ENCODE assay signal across 8 cellular contexts in genomic region chr19:58002384-58003152, GRCh38. TPM values are rescaled to one million over a fixed set of nuclear protein-coding genes. Genes with fewer than 3 reads are reported as not detected.
DNase-seq lines count a peak whose midpoint lies in the region; ATAC-seq, FAIRE-seq and TF ChIP-seq lines count a peak whose summit lies in the region.

ZNF606 (minus strand) TSS chr19:58002820; CDS start chr19:58001319, 1,501 bp downstream.

- peaks cover 84% of the 10 kb centered on the region for H3K9me3 Mint-ChIP-seq in dendritic cell treated with granulocyte-macrophage colony-stimulating factor and Interleukin-4, amounts not matched to agents 40 ng/mL and 50 ng/mL, for 4 days

- peak; percentile 41; the same call in 1 of the 2 replicates for TF ChIP-seq RAD21 in HepG2 (CRISPR knock-in tag; IDR thresholded peaks at IDR 0.05)

- CTCF ChIA-PET in HepG2 (lab: Yijun Ruan, JAX; ENCODE audit: low intra/inter-chr PET ratio, low total read pairs): no interaction called here

- peaks cover 34% of the 10 kb centered on the region for H3K79me2 ChIP-seq in ACC112 (ENCODE audit: control insufficient read depth, insufficient read depth, low read length, unreplicated experiment)
- peaks cover 15% of the 10 kb centered on the region for H3K79me2 ChIP-seq in HepG2 (ENCODE audit: insufficient read depth, low read length)

- peak within 1 kb of the TSS; percentile 88 for H3K4me3 ChIP-seq in ACC112 (ENCODE audit: low read depth, low read length)
- H3K4me3 ChIP-seq in HepG2 (replicated peaks in 1 of 3; ENCODE audit: insufficient read depth in 1 of 3, low read depth in 2 of 3, low read length in 3 of 3): peak within 1 kb of the TSS; percentile 79 to 97 (median 88)

- no peak for FAIRE-seq in HepG2 (lab: Jason Lieb, UNC)

- H3K4me2 ChIP-seq in HepG2 (ENCODE audit: low read depth, low read length): peak within 1 kb of the TSS; percentile 83

- TF ChIP-seq POLR2A in HepG2 (IDR thresholded peaks at IDR 0.05; ENCODE audit: insufficient read depth in 1 of 2, low read depth in 2 of 2, low read length in 2 of 2): peak in 1 of 2 experiments; percentile 74; a peak in 2 of 4 replicates

- POLR2A ChIA-PET in HepG2 (lab: Yijun Ruan, JAX): interaction anchor here (0.6 to 2.4 kb wide), 13 partner anchors 13 to 1599 kb away, joined by 3 to 16 read pairs (median 4); partner anchors contain the start of genes ZNF274, ZNF417, ZNF551 and ZNF583

- H3K27me3 Mint-ChIP-seq in dendritic cell treated with granulocyte-macrophage colony-stimulating factor and Interleukin-4, amounts not matched to agents 40 ng/mL and 50 ng/mL, for 4 days: no peaks in the 10 kb centered on the region

- TSS peak; percentile 54 for BruUV-seq in HepG2 (replicated peaks; lab: Mats Ljungman, UMichigan)

- in situ Hi-C loops in HepG2 (cut with HindIII; ENCODE audit: extremely low pct_ligation_motif_present, low pct_unique_long_range_greater_than_20kb): no loop called here

- H3K27me3 ChIP-seq in ACC112 (ENCODE audit: insufficient read depth, low read length) (no peaks in the 10 kb centered on the region), HepG2 (ENCODE audit: control insufficient read depth in 1 of 2, insufficient read depth in 2 of 2, low read length in 2 of 2) (no peaks in the 10 kb centered on the region)

- H3K36me3 Mint-ChIP-seq in dendritic cell treated with granulocyte-macrophage colony-stimulating factor and Interleukin-4, amounts not matched to agents 40 ng/mL and 50 ng/mL, for 4 days (ENCODE audit: low read depth): peaks cover 99% of the 10 kb centered on the region

- H3K4me1 ChIP-seq in ACC112 (ENCODE audit: control insufficient read depth, insufficient read depth, low read length, unreplicated experiment): peaks cover 9% of the 10 kb centered on the region
- H3K4me1 ChIP-seq in HepG2 (ENCODE audit: insufficient read depth, low read length): peaks cover 31% of the 10 kb centered on the region

- ATAC-seq in GM18867 (IDR thresholded peaks at IDR 0.05; ENCODE audit: unreplicated experiment) (peak; percentile 96), HG03103 (IDR thresholded peaks at IDR 0.05; ENCODE audit: low read depth, unreplicated experiment) (peak; percentile 85), HepG2 (peak; percentile 97)

- H4K20me1 ChIP-seq in HepG2 (ENCODE audit: insufficient read depth, low read length): no peaks in the 10 kb centered on the region

- peak within 1 kb of the TSS; percentile 97 for H3K9ac ChIP-seq in HepG2 (ENCODE audit: insufficient read depth, low read depth, low read length)

- H3K9me3 ChIP-seq in HepG2 (ENCODE audit: low read length): peaks cover 50% of the 10 kb centered on the region

- H3K36me3 ChIP-seq in ACC112 (ENCODE audit: insufficient read depth, low read length) (peaks cover 59% of the 10 kb centered on the region), HepG2 (replicated peaks in 1 of 2; ENCODE audit: control insufficient read depth in 1 of 2, insufficient read depth in 2 of 2, low read length in 2 of 2) (peaks cover 11 to 34% of the 10 kb centered on the region in 2 experiments; a peak in 4 of 5 replicates)

- intact Hi-C loops in dendritic cell treated with granulocyte-macrophage colony-stimulating factor and Interleukin-4, amounts not matched to agents 40 ng/mL and 50 ng/mL, for 4 days (cut with micrococcal nuclease): loop anchor here (2.0 to 10.0 kb wide), 3 partner anchors 56 to 152 kb away; partner anchors contain the start of genes ZNF256, ZNF329 and ZSCAN18
- intact Hi-C loops in HepG2 (cut with micrococcal nuclease; ENCODE audit: unreplicated experiment): loop anchor here (1.0 kb wide), 1 partner anchor 55 kb away; the partner anchor contains the start of gene ZNF256

- peak; percentile 25 for TF ChIP-seq CTCF in HepG2 (CRISPR knock-in tag; IDR thresholded peaks at IDR 0.05)

- DNase-seq in NCI-H345 (lab: John Stamatoyannopoulos, UW) (peak; percentile 79), HepG2 (ENCODE audit: low spot score) (peak; percentile 72)
- DNase-seq in activated CD4-positive, alpha-beta T cell treated with anti-CD3 and anti-CD28 coated beads, Interleukin-2, amount 50 U/mL, for 1 hour: peak; percentile 82
- peak; percentile 74 for DNase-seq in stimulated activated CD4-positive, alpha-beta T cell treated with anti-CD3 and anti-CD28 coated beads, Interleukin-2, amount 100 ng/mL, for 4 hours (ENCODE audit: low read depth)

- no peak for TF ChIP-seq EP300 in HepG2 (IDR thresholded peaks at IDR 0.05; ENCODE audit: low read depth in 2 of 2, low read length in 2 of 2)
- no peak for TF ChIP-seq EP300 in HepG2 (CRISPR knock-in tag; IDR thresholded peaks at IDR 0.05; ENCODE audit: borderline replicate concordance)

- H3K4me3 Mint-ChIP-seq in dendritic cell treated with granulocyte-macrophage colony-stimulating factor and Interleukin-4, amounts not matched to agents 40 ng/mL and 50 ng/mL, for 4 days: peak within 1 kb of the TSS; percentile 85

- H3K27ac ChIP-seq in ACC112 (ENCODE audit: low read depth, low read length) (peak within 1 kb of the TSS; percentile 52), HepG2 (ENCODE audit: extremely low read length, insufficient read depth, low read length) (peak within 1 kb of the TSS; percentile 97)

- H3K27ac Mint-ChIP-seq in dendritic cell treated with granulocyte-macrophage colony-stimulating factor and Interleukin-4, amounts not matched to agents 40 ng/mL and 50 ng/mL, for 4 days: peak within 1 kb of the TSS; percentile 92

- peaks cover 37% of the 10 kb centered on the region for H3K4me1 Mint-ChIP-seq in dendritic cell treated with granulocyte-macrophage colony-stimulating factor and Interleukin-4, amounts not matched to agents 40 ng/mL and 50 ng/mL, for 4 days (ENCODE audit: low read depth)

- 0% methylated on average over 3 of the region's 89 CpGs for WGBS in HepG2 (ENCODE audit: low lambda C conversion rate)

- H2AFZ ChIP-seq in ACC112 (ENCODE audit: low read length, unreplicated experiment): peak within 1 kb of the TSS; percentile 95
- H2AFZ ChIP-seq in HepG2 (ENCODE audit: low read length): peak within 1 kb of the TSS; percentile 50

TF ChIP-seq in HepG2, 621 proteins besides CTCF, POLR2A, EP300 and RAD21 (continues in another document):
- peak; percentile 15; the same call in 1 of the 2 replicates for TF ChIP-seq ZNF317 (CRISPR knock-in tag; IDR thresholded peaks at IDR 0.05)
- TF ChIP-seq ZNF609 (CRISPR knock-in tag; IDR thresholded peaks at IDR 0.05; ENCODE audit: borderline replicate concordance): no peak

RNA-seq across cellular contexts. Expression of gene ZNF606, which starts in this region (rescaled TPM):
- 8.4 and 14.8 TPM in 2 replicates for total RNA-seq in HepG2 (2016; rRNA removed; fragmentation: Illumina TruSeq; extraction: Trizol)
- 3.4 and 6.5 TPM in 2 replicates for total RNA-seq in HepG2 (2016; cell fraction: cytosol; rRNA removed; fragmentation: Illumina TruSeq; extraction: Trizol; ENCODE audit: low read depth)
- 9.2 and 12.8 TPM in 2 replicates for total RNA-seq in HepG2 (2016; cell fraction: insoluble cytoplasmic fraction; rRNA removed; fragmentation: Illumina TruSeq; extraction: Trizol)
- total RNA-seq in HepG2 (2016; cell fraction: membrane; rRNA removed; fragmentation: Illumina TruSeq; extraction: Trizol): 5.1 and 5.2 TPM in 2 replicates
- 17.7 and 20.4 TPM in 2 replicates for total RNA-seq in HepG2 (2016; cell fraction: nucleus; rRNA removed; fragmentation: Illumina TruSeq; extraction: Trizol)
- polyA plus RNA-seq in HepG2 (2011; rRNA removed): 4.2 and 5.2 TPM in 2 replicates
- polyA plus RNA-seq in HepG2 (2011; cell fraction: cytosol; rRNA removed): 2.9 TPM in 2 replicates
- 19.5 and 22.3 TPM in 2 replicates for polyA plus RNA-seq in HepG2 (2011; cell fraction: nucleus; rRNA removed)
- polyA plus RNA-seq in HepG2 (2012): 4.3 and 4.9 TPM in 2 replicates
- polyA plus RNA-seq in HepG2 (2016; cell fraction: cytosol; fragmentation: Illumina TruSeq; extraction: Trizol; ENCODE audit: low read depth): 0.43 and 0.54 TPM in 2 replicates
- 5.8 and 6.1 TPM in 2 replicates for polyA plus RNA-seq in HepG2 (2016; cell fraction: insoluble cytoplasmic fraction; fragmentation: Illumina TruSeq; extraction: Trizol; ENCODE audit: low read depth)
- 1.8 and 2.1 TPM in 2 replicates for polyA plus RNA-seq in HepG2 (2016; cell fraction: membrane; fragmentation: Illumina TruSeq; extraction: Trizol; ENCODE audit: low read depth)
- polyA plus RNA-seq in HepG2 (2016; cell fraction: nucleus; fragmentation: Illumina TruSeq; extraction: Trizol; ENCODE audit: insufficient read depth, low read depth): 24.9 and 25.4 TPM in 2 replicates
- polyA minus RNA-seq in HepG2 (2011; rRNA and poly(A)+ RNA removed; ENCODE audit: low replicate concordance): 2.4 and 12.4 TPM in 2 replicates
- 2.8 and 3.8 TPM in 2 replicates for polyA minus RNA-seq in HepG2 (2011; cell fraction: cytosol; rRNA and poly(A)+ RNA removed)
- polyA minus RNA-seq in HepG2 (2011; cell fraction: nucleus; rRNA and poly(A)+ RNA removed): 31.4 and 33.7 TPM in 2 replicates

Comparison
In these comparisons a context has a peak if more than half of its experiments do, and no peak if none do; other contexts are left out.
1. Peak in every context shown above with its lines: DNase-seq, ATAC-seq, H3K4me3 ChIP-seq and H3K27ac ChIP-seq.